ENCODE assay signal across 22 cellular contexts in the genomic region with DNA sequence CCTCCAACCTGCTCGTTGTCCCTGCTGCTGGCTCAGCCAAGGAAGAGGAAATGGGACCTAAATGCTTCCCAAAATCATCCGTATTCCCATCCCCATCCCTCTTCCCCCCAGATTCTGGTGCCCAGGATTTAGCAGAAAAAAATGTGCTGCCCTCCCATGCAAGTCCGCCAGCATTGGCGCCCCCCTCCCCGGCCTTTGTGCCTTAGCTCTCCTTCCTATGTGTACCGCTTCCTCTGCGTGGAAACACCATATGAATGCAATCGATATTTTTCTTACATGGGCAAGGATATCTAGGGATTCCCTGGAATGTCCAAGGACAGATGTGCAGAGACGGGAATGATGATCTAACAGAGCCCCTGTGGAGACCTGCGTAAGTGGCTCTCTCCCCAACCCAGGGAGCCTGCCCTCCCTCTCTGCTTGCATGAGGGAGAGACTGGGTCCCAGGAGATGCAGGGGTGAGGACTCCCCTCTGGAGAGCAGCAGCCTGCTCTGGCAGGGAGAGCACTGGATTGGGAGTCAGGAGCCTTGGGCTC.
A peak's percentile ranks its signal among the peaks of the same experiment; 100 is the strongest.
DNase-seq lines count a peak whose midpoint lies in the region; ATAC-seq, FAIRE-seq and TF ChIP-seq lines count a peak whose summit lies in the region.
"Had no signal": no experiment of that assay in that cellular context is flagged by ENCODE, and none has a peak within 500 bp of the region (broad histone marks: within the 10 kb centered on the region; RNA-seq: fewer than 3 reads in every experiment).

No MANE protein-coding gene starts in this region.

- DNase-seq in IMR-90 (no peak), astrocyte of the spinal cord (ENCODE audit: low read depth, low spot score) (peak; percentile 30), HepG2 (ENCODE audit: low spot score) (no peak), type B pancreatic cell (ENCODE audit: extremely low spot score, unreplicated experiment) (no peak), putamen (ENCODE audit: low spot score) (no peak), OCI-M1 (lab: John Stamatoyannopoulos, UW) (no peak)
- DNase-seq: Caco-2; CD8-positive, alpha-beta T cell; GOT3; HCEC 1CT; NCI-H1417; NCI-H1694; NCI-H2081; NCI-H2227 treated with DMSO at 0.1 percent for 48 hours; NCI-H526 treated with DMSO at 0.1 percent for 48 hours; SHP77 treated with DMSO at 0.1 percent for 48 hours had no signal

- no peak overlapping the region for H2BK20ac ChIP-seq in IMR-90 (ENCODE audit: low read depth, low read length)

- CTCF ChIA-PET in IMR-90 (lab: Yijun Ruan, JAX) (no interaction called here), HepG2 (lab: Yijun Ruan, JAX; ENCODE audit: low intra/inter-chr PET ratio, low total read pairs) (no interaction called here)

- no peak overlapping the region for H3K18ac ChIP-seq in IMR-90 (ENCODE audit: low read depth, low read length)

- H3K9me3 Mint-ChIP-seq in type B pancreatic cell, result no peaks in the 10 kb centered on the region
- H3K9me3 Mint-ChIP-seq: CD8-positive, alpha-beta T cell; IgD-negative memory B cell had no signal

- no peak for FAIRE-seq in HepG2 (lab: Jason Lieb, UNC)
- FAIRE-seq: G401.6 had no signal

- no peak overlapping the region for H2AK5ac ChIP-seq in IMR-90 (ENCODE audit: low read depth, low read length)

- no peak overlapping the region for H3K4me2 ChIP-seq in IMR-90 (ENCODE audit: low read depth, low read length)
- H3K4me2 ChIP-seq in HepG2 (ENCODE audit: low read depth, low read length), result no peak overlapping the region

- BruUV-seq in IMR-90 (replicated peaks; lab: Mats Ljungman, UMichigan), result no TSS peak
- no TSS peak for BruUV-seq in HepG2 (replicated peaks; lab: Mats Ljungman, UMichigan)

- TF ChIP-seq CTCF in IMR-90 (conservative IDR thresholded peaks at IDR 0.05; ENCODE audit: low read depth, low read length), result no peak
- no peak for TF ChIP-seq CTCF in astrocyte of the spinal cord (IDR thresholded peaks at IDR 0.05; ENCODE audit: low read depth, low read length)
- no peak for TF ChIP-seq CTCF in HepG2 (CRISPR knock-in tag; IDR thresholded peaks at IDR 0.05)
- no peak for TF ChIP-seq CTCF in type B pancreatic cell (conservative IDR thresholded peaks at IDR 0.05)

- H4K20me1 ChIP-seq in IMR-90 (ENCODE audit: insufficient read depth, low read length) (no peaks in the 10 kb centered on the region), HepG2 (ENCODE audit: insufficient read depth, low read length) (no peaks in the 10 kb centered on the region)

- H3K27ac Mint-ChIP-seq in type B pancreatic cell, result peak overlapping the region; percentile 19
- H3K27ac Mint-ChIP-seq: B cell; CD8-positive, alpha-beta T cell; IgD-negative memory B cell had no signal

- ATAC-seq in IMR-90 (ENCODE audit: low read depth), result no peak
- no peak; the same call in none of the 3 replicates for ATAC-seq in HepG2
- ATAC-seq in GM19452 (IDR thresholded peaks at IDR 0.05; ENCODE audit: unreplicated experiment), result no peak
- ATAC-seq: CD8-positive, alpha-beta T cell had no signal

- dilution Hi-C loops in IMR-90 (cut with HindIII; ENCODE audit: low sequenced_read_pairs, unreplicated experiment), result no loop called here

- H3K4me3 ChIP-seq in IMR-90 (ENCODE audit: insufficient read depth, low read depth, low read length) (no peak overlapping the region), astrocyte of the spinal cord (ENCODE audit: low read depth, low read length) (no peak overlapping the region), HepG2 (replicated peaks in 1 of 3; ENCODE audit: insufficient read depth in 1 of 3, low read depth in 2 of 3, low read length in 3 of 3) (no peak overlapping the region)
- H3K4me3 ChIP-seq: Peyer's patch had no signal

- in situ Hi-C loops in IMR-90 (cut with MboI; ENCODE audit: low sequenced_read_pairs), result no loop called here
- in situ Hi-C loops in astrocyte of the spinal cord (cut with HindIII; ENCODE audit: low sequenced_read_pairs), result no loop called here
- in situ Hi-C loops in HepG2 (cut with HindIII; ENCODE audit: extremely low pct_ligation_motif_present, low pct_unique_long_range_greater_than_20kb), result no loop called here

- H3K4ac ChIP-seq in IMR-90 (ENCODE audit: low read depth, low read length), result no peak overlapping the region

- H3K36me3 Mint-ChIP-seq in type B pancreatic cell, result no peaks in the 10 kb centered on the region
- H3K36me3 Mint-ChIP-seq: CD8-positive, alpha-beta T cell had no signal

- peaks cover 23% of the 10 kb centered on the region for H3K4me1 Mint-ChIP-seq in type B pancreatic cell (ENCODE audit: unreplicated experiment)

- H3K9ac ChIP-seq in IMR-90 (ENCODE audit: low read depth, low read length) (no peak overlapping the region), HepG2 (ENCODE audit: insufficient read depth, low read depth, low read length) (no peak overlapping the region)

- H3K4me1 ChIP-seq in IMR-90 (ENCODE audit: control insufficient read depth, insufficient read depth, low read length) (no peaks in the 10 kb centered on the region), HepG2 (ENCODE audit: insufficient read depth, low read length) (peaks cover 24% of the 10 kb centered on the region)
- H3K4me1 ChIP-seq: Peyer's patch had no signal

- POLR2A ChIA-PET in IMR-90 (lab: Charles Lee; ENCODE audit: unreplicated experiment) (no interaction called here), HepG2 (lab: Yijun Ruan, JAX) (no interaction called here)

- TF ChIP-seq POLR2A in IMR-90 (IDR thresholded peaks at IDR 0.05; ENCODE audit: low read depth, low read length) (no peak), HepG2 (IDR thresholded peaks at IDR 0.05; ENCODE audit: insufficient read depth in 1 of 2, low read depth in 2 of 2, low read length in 2 of 2) (no peak)

- no peak overlapping the region for H3K14ac ChIP-seq in IMR-90 (replicated peaks; ENCODE audit: low read depth, low read length)

- H3K9me1 ChIP-seq in IMR-90 (ENCODE audit: insufficient read depth, low read length), result no peaks in the 10 kb centered on the region

- H2BK15ac ChIP-seq in IMR-90 (ENCODE audit: low read depth, low read length), result no peak overlapping the region

- peaks cover 4% of the 10 kb centered on the region for H3K27me3 Mint-ChIP-seq in type B pancreatic cell
- H3K27me3 Mint-ChIP-seq: B cell, IgD-negative memory B cell had no signal

- no peak overlapping the region for H4K5ac ChIP-seq in IMR-90 (ENCODE audit: low read depth, low read length)

- H3K79me1 ChIP-seq in IMR-90 (ENCODE audit: low read depth in 1 of 2, low read length in 2 of 2), result no peaks in the 10 kb centered on the region

- no peak overlapping the region for H4K8ac ChIP-seq in IMR-90 (ENCODE audit: low read depth in 2 of 2, low read length in 2 of 2)

- TF ChIP-seq EP300 in HepG2 (IDR thresholded peaks at IDR 0.05; ENCODE audit: low read depth in 2 of 2, low read length in 2 of 2), result no peak
- TF ChIP-seq EP300 in HepG2 (CRISPR knock-in tag; IDR thresholded peaks at IDR 0.05; ENCODE audit: borderline replicate concordance), result no peak

- no CpG with 5 or more reads among the region's 10 CpGs for WGBS in IMR-90 (ENCODE audit: extremely low coverage in 2 of 2, insufficient read length in 1 of 2), 2 experiments
- WGBS in HepG2 (ENCODE audit: low lambda C conversion rate), result 33% methylated on average over 10 of the region's 10 CpGs

- H2BK5ac ChIP-seq in IMR-90 (ENCODE audit: low read depth, low read length, poor library complexity, severe bottlenecking), result no peak overlapping the region

- no peak overlapping the region for H3K56ac ChIP-seq in IMR-90 (ENCODE audit: extremely low read depth, insufficient read depth, low read length)

- H3K79me2 ChIP-seq in HepG2 (ENCODE audit: insufficient read depth, low read length), result no peaks in the 10 kb centered on the region

- peaks cover 52% of the 10 kb centered on the region for H3K27me3 ChIP-seq in IMR-90 (ENCODE audit: control insufficient read depth, insufficient read depth, low read length)
- H3K27me3 ChIP-seq in HepG2 (ENCODE audit: control insufficient read depth in 1 of 2, insufficient read depth in 2 of 2, low read length in 2 of 2), result peaks cover 7 to 81% of the 10 kb centered on the region in 2 experiments; a peak in 4 of 5 replicates
- H3K27me3 ChIP-seq: Peyer's patch had no signal

- H2AK9ac ChIP-seq in IMR-90 (replicated peaks; ENCODE audit: low read depth, low read length, poor library complexity), result peak overlapping the region; percentile 50

- no peak overlapping the region for H2BK120ac ChIP-seq in IMR-90 (ENCODE audit: low read depth, low read length)

- H2AFZ ChIP-seq in IMR-90 (replicated peaks; ENCODE audit: low read length, poor library complexity) (no peak overlapping the region), HepG2 (ENCODE audit: low read length) (no peak overlapping the region)

- H3K4me3 Mint-ChIP-seq in type B pancreatic cell, result no peak overlapping the region
- H3K4me3 Mint-ChIP-seq: B cell; CD8-positive, alpha-beta T cell had no signal

- H3K9me3 ChIP-seq in IMR-90 (ENCODE audit: control insufficient read depth, insufficient read depth, low read length) (no peaks in the 10 kb centered on the region), HepG2 (ENCODE audit: low read length) (no peaks in the 10 kb centered on the region)
- H3K9me3 ChIP-seq: Caco-2, Peyer's patch had no signal

- intact Hi-C loops in IMR-90 (cut with micrococcal nuclease), result no loop called here
- intact Hi-C loops in HepG2 (cut with micrococcal nuclease; ENCODE audit: unreplicated experiment), result no loop called here

- no peaks in the 10 kb centered on the region for H3K36me3 ChIP-seq in IMR-90 (ENCODE audit: control insufficient read depth, insufficient read depth, low read length)
- H3K36me3 ChIP-seq in HepG2 (replicated peaks in 1 of 2; ENCODE audit: control insufficient read depth in 1 of 2, insufficient read depth in 2 of 2, low read length in 2 of 2), result no peaks in the 10 kb centered on the region
- H3K36me3 ChIP-seq: Peyer's patch had no signal

- H3K27ac ChIP-seq in IMR-90 (ENCODE audit: insufficient read depth, low read length) (no peak overlapping the region), HepG2 (ENCODE audit: extremely low read length, insufficient read depth, low read length) (no peak overlapping the region)
- H3K27ac ChIP-seq: C4-2B, Peyer's patch had no signal

- TF ChIP-seq RAD21 in IMR-90 (IDR thresholded peaks at IDR 0.05; ENCODE audit: low read length) (no peak), HepG2 (CRISPR knock-in tag; IDR thresholded peaks at IDR 0.05) (no peak)

- H3K23ac ChIP-seq in IMR-90 (ENCODE audit: low read depth, low read length), result no peak overlapping the region

- no peak overlapping the region for H4K91ac ChIP-seq in IMR-90 (ENCODE audit: insufficient read depth, low read depth, low read length)

TF ChIP-seq in IMR-90, 13 proteins besides CTCF, POLR2A, EP300 and RAD21 (continues in another document):
- TF ChIP-seq RFX5 (IDR thresholded peaks at IDR 0.05; ENCODE audit: low read depth, low read length), result no peak
- no peak for TF ChIP-seq SMC3 (IDR thresholded peaks at IDR 0.05; ENCODE audit: low read depth, low read length)

TF ChIP-seq in HepG2, 621 proteins besides CTCF, POLR2A, EP300 and RAD21 (continues in another document):
- no peak for TF ChIP-seq CENPBD1 (CRISPR knock-in tag; IDR thresholded peaks at IDR 0.05; ENCODE audit: borderline replicate concordance, low read depth)
- TF ChIP-seq HIVEP1 (CRISPR knock-in tag; IDR thresholded peaks at IDR 0.05), result 0 out of 2 replicates have a peak, but pooled peaks have one; percentile 37
- no peak for TF ChIP-seq ZFP36L1 (CRISPR knock-in tag; IDR thresholded peaks at IDR 0.05)
